ENCODE assay signal across 9 cellular contexts in the genomic region with DNA sequence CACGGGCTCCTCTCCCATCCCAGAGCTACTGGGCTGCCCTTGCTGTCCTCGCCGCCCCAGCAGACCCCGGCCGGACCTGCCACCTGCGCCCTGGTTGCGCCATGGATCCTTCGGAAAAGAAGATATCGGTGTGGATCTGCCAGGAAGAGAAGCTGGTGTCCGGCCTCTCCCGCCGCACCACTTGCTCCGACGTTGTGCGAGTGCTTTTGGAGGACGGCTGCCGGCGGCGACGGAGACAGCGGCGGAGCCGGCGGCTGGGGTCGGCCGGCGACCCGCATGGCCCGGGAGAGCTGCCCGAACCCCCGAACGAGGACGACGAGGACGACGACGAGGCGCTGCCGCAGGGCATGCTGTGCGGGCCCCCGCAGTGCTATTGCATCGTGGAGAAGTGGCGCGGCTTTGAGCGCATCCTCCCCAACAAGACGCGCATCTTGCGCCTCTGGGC. TPM values are rescaled to one million over a fixed set of nuclear protein-coding genes. Genes with fewer than 3 reads are reported as not detected.
DNase-seq lines count a peak whose midpoint lies in the region; FAIRE-seq and TF ChIP-seq lines count a peak whose summit lies in the region.
"Had no signal": no experiment of that assay in that cellular context is flagged by ENCODE, and none has a peak within 500 bp of the region (broad histone marks: within the 10 kb centered on the region; RNA-seq: fewer than 3 reads in every experiment).

No MANE protein-coding gene starts in this region.

- peak overlapping the region; percentile 67 for H3K4me3 Mint-ChIP-seq in astrocyte (ENCODE audit: unreplicated experiment)
- H3K4me3 Mint-ChIP-seq: stimulated activated memory B cell treated with anti-CD40 and anti-IgM and Interleukin-4, amounts not matched to agents 10 μg/mL and 1 μg/mL and 100 μg/mL, for 72 hours had no signal

- peak; percentile 34 for DNase-seq in GM23248
- no peak for DNase-seq in astrocyte (ENCODE audit: low read depth)
- DNase-seq in kidney = peak; percentile 75
- no peak for DNase-seq in stomach
- DNase-seq in Karpas-422 = no peak
- DNase-seq in effector CD8-positive, alpha-beta T cell (lab: John Stamatoyannopoulos, UW) = no peak
- DNase-seq in effector CD4-positive, alpha-beta T cell = no peak
- DNase-seq: HFFc6 had no signal

- peaks cover 7% of the 10 kb centered on the region for H3K4me1 Mint-ChIP-seq in astrocyte (ENCODE audit: low read depth, unreplicated experiment)
- H3K4me1 Mint-ChIP-seq: stimulated activated memory B cell treated with anti-CD40 and anti-IgM and Interleukin-4, amounts not matched to agents 10 μg/mL and 1 μg/mL and 100 μg/mL, for 72 hours had no signal

- H3K4me2 ChIP-seq in GM23248 (ENCODE audit: unreplicated experiment) (peak overlapping the region; percentile 51), astrocyte (ENCODE audit: low read length) (peak overlapping the region; percentile 83), Karpas-422 (ENCODE audit: low read depth, low read length, poor library complexity, severe bottlenecking) (no peak overlapping the region)

- H3K4me3 ChIP-seq in GM23248 = peak overlapping the region; percentile 53
- peak overlapping the region; percentile 40 for H3K4me3 ChIP-seq in astrocyte (ENCODE audit: insufficient read depth, low read depth, low read length)
- peak overlapping the region; percentile 43 to 70 for H3K4me3 ChIP-seq in kidney (ENCODE audit: low read length in 2 of 2)
- H3K4me3 ChIP-seq in stomach = peak overlapping the region; percentile 49 to 64 (median 54)
- no peak overlapping the region for H3K4me3 ChIP-seq in Karpas-422 (ENCODE audit: low read length)

- H3K9me2 ChIP-seq in GM23248 (ENCODE audit: insufficient read depth) = no peaks in the 10 kb centered on the region
- no peaks in the 10 kb centered on the region for H3K9me2 ChIP-seq in Karpas-422 (replicated peaks; ENCODE audit: insufficient read depth, low read length)

- H3K27ac ChIP-seq in GM23248 (no peak overlapping the region), astrocyte (ENCODE audit: low read depth, low read length) (no peak overlapping the region), kidney (ENCODE audit: low read depth in 2 of 2, low read length in 2 of 2) (peak overlapping the region; percentile 83 to 84), stomach (peak overlapping the region; percentile 81 to 88 (median 83)), Karpas-422 (ENCODE audit: low read length) (no peak overlapping the region)

- H3K79me2 ChIP-seq in GM23248 (ENCODE audit: insufficient read depth) (no peaks in the 10 kb centered on the region), astrocyte (ENCODE audit: insufficient read depth, low read length) (no peaks in the 10 kb centered on the region), Karpas-422 (ENCODE audit: low read length) (no peaks in the 10 kb centered on the region)

- H3K27ac Mint-ChIP-seq in astrocyte (ENCODE audit: unreplicated experiment) = no peak overlapping the region
- H3K27ac Mint-ChIP-seq: HFFc6; stimulated activated memory B cell treated with anti-CD40 and anti-IgM and Interleukin-4, amounts not matched to agents 10 μg/mL and 1 μg/mL and 100 μg/mL, for 72 hours had no signal

- TF ChIP-seq CTCF in astrocyte (IDR thresholded peaks at IDR 0.05; ENCODE audit: insufficient read depth, low read depth, low read length) = no peak
- TF ChIP-seq CTCF in kidney (IDR thresholded peaks at IDR 0.05; ENCODE audit: borderline replicate concordance, extremely low read depth, insufficient read depth) = no peak
- no peak for TF ChIP-seq CTCF in stomach (IDR thresholded peaks at IDR 0.05)

- H3K9me3 ChIP-seq in GM23248 (ENCODE audit: low read depth) = no peaks in the 10 kb centered on the region
- peaks cover 5% of the 10 kb centered on the region for H3K9me3 ChIP-seq in astrocyte (ENCODE audit: insufficient read depth, low read depth, low read length)
- H3K9me3 ChIP-seq in kidney (ENCODE audit: control insufficient read depth in 1 of 2, low read length in 2 of 2) = no peaks in the 10 kb centered on the region
- H3K9me3 ChIP-seq in stomach = no peaks in the 10 kb centered on the region
- no peaks in the 10 kb centered on the region; the same call in 1 of the 2 replicates for H3K9me3 ChIP-seq in Karpas-422 (ENCODE audit: low read length)

- no peak for TF ChIP-seq POLR2A in stomach (IDR thresholded peaks at IDR 0.05)

- FAIRE-seq in astrocyte (lab: Jason Lieb, UNC) (no peak), kidney (lab: Jason Lieb, UNC) (no peak)

- TF ChIP-seq EP300 in stomach (IDR thresholded peaks at IDR 0.05) = no peak

- peaks cover 2% of the 10 kb centered on the region for H3K36me3 Mint-ChIP-seq in astrocyte (ENCODE audit: low read depth, unreplicated experiment)
- H3K36me3 Mint-ChIP-seq: stimulated activated memory B cell treated with anti-CD40 and anti-IgM and Interleukin-4, amounts not matched to agents 10 μg/mL and 1 μg/mL and 100 μg/mL, for 72 hours had no signal

- WGBS in GM23248 (ENCODE audit: low coverage in 1 of 2, low lambda C conversion rate in 2 of 2, missing lambda C conversion rate in 2 of 2), 2 experiments = 2 to 3% methylated on average over 40 to 45 of the region's 48 CpGs
- WGBS in stomach, 5 donors = 1 to 2% (median 1%) methylated on average over 19 to 48 of the region's 48 CpGs

- H3K36me3 ChIP-seq in GM23248 (ENCODE audit: low read depth) (no peaks in the 10 kb centered on the region), astrocyte (ENCODE audit: insufficient read depth, low read length) (no peaks in the 10 kb centered on the region), kidney (ENCODE audit: control insufficient read depth in 1 of 2, insufficient read depth in 2 of 2, low read length in 2 of 2) (no peaks in the 10 kb centered on the region), stomach (no peaks in the 10 kb centered on the region), Karpas-422 (ENCODE audit: insufficient read depth, low read length) (no peaks in the 10 kb centered on the region)

- H2AFZ ChIP-seq in GM23248 (peak overlapping the region; percentile 56; the same call in 1 of the 2 replicates), astrocyte (ENCODE audit: low read depth, low read length) (no peak overlapping the region), Karpas-422 (ENCODE audit: low read length) (no peak overlapping the region)

- H3K4me1 ChIP-seq in GM23248 (ENCODE audit: insufficient read depth) (no peaks in the 10 kb centered on the region), astrocyte (ENCODE audit: insufficient read depth, low read length) (peaks cover 5% of the 10 kb centered on the region), kidney (ENCODE audit: control insufficient read depth in 1 of 2, insufficient read depth in 1 of 2, low read depth in 1 of 2, low read length in 2 of 2) (peaks cover 0 to 7% of the 10 kb centered on the region in 2 donors), stomach (peaks cover 33 to 76% (median 56%) of the 10 kb centered on the region in 4 donors), Karpas-422 (ENCODE audit: low read length) (no peaks in the 10 kb centered on the region)

- H3K9me3 Mint-ChIP-seq in astrocyte (ENCODE audit: unreplicated experiment) = peaks cover 6% of the 10 kb centered on the region
- H3K9me3 Mint-ChIP-seq: HFFc6; stimulated activated memory B cell treated with anti-CD40 and anti-IgM and Interleukin-4, amounts not matched to agents 10 μg/mL and 1 μg/mL and 100 μg/mL, for 72 hours had no signal

- H3K9ac ChIP-seq in GM23248 = no peak overlapping the region
- no peak overlapping the region for H3K9ac ChIP-seq in astrocyte (ENCODE audit: low read length)
- peak overlapping the region in 1 of 2 donors; percentile 63 for H3K9ac ChIP-seq in kidney (ENCODE audit: low read length in 2 of 2)
- H3K9ac ChIP-seq in Karpas-422 (ENCODE audit: low read length) = no peak overlapping the region

- peaks cover 34% of the 10 kb centered on the region for H3K27me3 Mint-ChIP-seq in astrocyte (ENCODE audit: low read depth, unreplicated experiment)

- peaks cover 88% of the 10 kb centered on the region for H3K27me3 ChIP-seq in GM23248 (replicated peaks; ENCODE audit: insufficient read depth)
- peaks cover 71% of the 10 kb centered on the region for H3K27me3 ChIP-seq in astrocyte (ENCODE audit: insufficient read depth, low read length)
- H3K27me3 ChIP-seq in stomach = peaks cover 12 to 89% (median 34%) of the 10 kb centered on the region in 3 donors
- H3K27me3 ChIP-seq in Karpas-422 (ENCODE audit: low read length) = no peaks in the 10 kb centered on the region

- H4K20me1 ChIP-seq in GM23248 (ENCODE audit: insufficient read depth) (no peaks in the 10 kb centered on the region), astrocyte (ENCODE audit: insufficient read depth, low read length) (peaks cover 7% of the 10 kb centered on the region), Karpas-422 (ENCODE audit: insufficient read depth, low read depth, low read length) (no peaks in the 10 kb centered on the region)

- in situ Hi-C loops in GM23248 (cut with MboI) = no loop called here

- no peaks in the 10 kb centered on the region for H3F3A ChIP-seq in GM23248 (ENCODE audit: insufficient read depth)

- intact Hi-C loops in kidney (cut with DNase I) = no loop called here
- intact Hi-C loops in stomach (cut with DNase I; ENCODE audit: low total_unique reads) = no loop called here

RNA-seq across cellular contexts. Expression of gene RASSF10, which starts 0.4 kb away (rescaled TPM):
- not detected in 2 replicates for total RNA-seq in GM23248 (2014; rRNA removed; shearing (Covaris generic))
- not detected in 2 replicates for polyA plus RNA-seq in GM23248 (2016; fragmentation: Nextera tagmentation; extraction: Ambion mirVana)
- total RNA-seq in astrocyte = 1.2 and 2.0 TPM in 2 replicates
- 9.7 TPM for total RNA-seq in kidney
- 6.1 TPM for polyA plus RNA-seq in kidney (ENCODE audit: insufficient read depth, low read depth, low replicate concordance)
- 1 to 10 TPM in 3 of 5 donors, under 1 TPM in 2; 0.58 to 7.0 (median 2.2) TPM for total RNA-seq in stomach
- 1 to 10 TPM in 2 of 3 donors, under 1 TPM in 1; 0.92 to 4.5 (median 2.9) TPM for polyA plus RNA-seq in stomach
- not detected in 2 replicates for total RNA-seq in Karpas-422 (2014; rRNA removed; shearing (Covaris generic); ENCODE audit: low replicate concordance)
- total RNA-seq: HFFc6 had no signal

Comparison
In these comparisons a context has a peak if more than half of its experiments do, and no peak if none do; other contexts are left out.
1. DNase-seq: peak in GM23248 (single experiment) and kidney (single experiment); none in astrocyte (single experiment), stomach (single experiment), Karpas-422 (single experiment), effector CD8-positive, alpha-beta T cell (single experiment) and effector CD4-positive, alpha-beta T cell (single experiment).
2. H3K27ac ChIP-seq: peak in kidney (2 of 2) and stomach (5 of 5); none in GM23248 (single experiment), astrocyte (single experiment) and Karpas-422 (single experiment).